In genomic region chr10:73495884-73496674, GRCh38 we compare ENCODE assay signal across 8 cellular contexts. TPM values are rescaled to one million over a fixed set of nuclear protein-coding genes. Genes with fewer than 3 reads are reported as not detected.
DNase-seq lines count a peak whose midpoint lies in the region; ATAC-seq, FAIRE-seq and TF ChIP-seq lines count a peak whose summit lies in the region.

Gene PPP3CB (minus strand): TSS chr10:73496024. CDS start chr10:73495889, 135 bp downstream.

- H3K27ac Mint-ChIP-seq in HFFc6, result peak within 1 kb of the TSS; percentile 93
- peak within 1 kb of the TSS; percentile 93 for H3K27ac Mint-ChIP-seq in activated naive CD4-positive, alpha-beta T cell treated with anti-CD3 and anti-CD28 coated beads, Interleukin-2, amount 50 U/mL, for 24 hours

- TF ChIP-seq CTCF in HFFc6 (IDR thresholded peaks at IDR 0.05) (no peak), NB4 (IDR thresholded peaks at IDR 0.05; ENCODE audit: low read depth, low read length) (no peak), omental fat pad (IDR thresholded peaks at IDR 0.05) (no peak)

- DNase-seq in HFFc6 (peak; percentile 88), NB4 (ENCODE audit: low read depth) (peak; percentile 98), SK-N-DZ (ENCODE audit: low spot score) (peak; percentile 92), glomerular visceral epithelial cell (ENCODE audit: extremely low spot score) (peak; percentile 98), omental fat pad (ENCODE audit: low spot score) (peak; percentile 82)

- no peak for TF ChIP-seq POLR2A in NB4 (IDR thresholded peaks at IDR 0.05; ENCODE audit: extremely low read depth, insufficient read length)

- ATAC-seq in omental fat pad (ENCODE audit: low FRiP score), result peak; percentile 97

- peaks cover 33% of the 10 kb centered on the region for H3K36me3 Mint-ChIP-seq in HFFc6 (ENCODE audit: low read depth)
- peaks cover 6% of the 10 kb centered on the region for H3K36me3 Mint-ChIP-seq in activated naive CD4-positive, alpha-beta T cell treated with anti-CD3 and anti-CD28 coated beads, Interleukin-2, amount 50 U/mL, for 24 hours

- no peaks in the 10 kb centered on the region; the same call in 1 of the 2 replicates for H3K9me3 Mint-ChIP-seq in HFFc6
- no peaks in the 10 kb centered on the region for H3K9me3 Mint-ChIP-seq in activated naive CD4-positive, alpha-beta T cell treated with anti-CD3 and anti-CD28 coated beads, Interleukin-2, amount 50 U/mL, for 24 hours

- H3K4me1 Mint-ChIP-seq in HFFc6 (ENCODE audit: low read depth), result peaks cover 56% of the 10 kb centered on the region
- peaks cover 57% of the 10 kb centered on the region for H3K4me1 Mint-ChIP-seq in activated naive CD4-positive, alpha-beta T cell treated with anti-CD3 and anti-CD28 coated beads, Interleukin-2, amount 50 U/mL, for 24 hours

- H3K27ac ChIP-seq in temporal lobe (ENCODE audit: low read depth, low read length), result peak within 1 kb of the TSS; percentile 89

- peak; percentile 83 for FAIRE-seq in G401.6 (lab: Jason Lieb, UNC)

- peak within 1 kb of the TSS; percentile 92 for H3K4me3 Mint-ChIP-seq in HFFc6
- H3K4me3 Mint-ChIP-seq in activated naive CD4-positive, alpha-beta T cell treated with anti-CD3 and anti-CD28 coated beads, Interleukin-2, amount 50 U/mL, for 24 hours, result peak within 1 kb of the TSS; percentile 95

- H3K27me3 Mint-ChIP-seq in HFFc6 (ENCODE audit: insufficient read depth), result peaks cover 1% of the 10 kb centered on the region; the same call in 1 of the 2 replicates
- H3K27me3 Mint-ChIP-seq in activated naive CD4-positive, alpha-beta T cell treated with anti-CD3 and anti-CD28 coated beads, Interleukin-2, amount 50 U/mL, for 24 hours, result no peaks in the 10 kb centered on the region

- H3K4me3 ChIP-seq in NB4 (ENCODE audit: low read depth, low read length), result peak within 1 kb of the TSS; percentile 87

RNA-seq across cellular contexts. Expression of gene PPP3CB, which starts in this region (rescaled TPM):
- total RNA-seq in HFFc6 (2021; fragmentation: NEBNext Ultra II Directional; extraction: Animal tissue kit (Norgen Biotek cat#: 25700)), result 10 to 100 TPM; 49.7 to 66.4 (median 59.8) TPM
- polyA plus RNA-seq in SK-N-DZ (2014; cell fraction: cytosol; rRNA removed), result 20.1 and 24.3 TPM in 2 replicates
- polyA plus RNA-seq in SK-N-DZ (2014; cell fraction: nucleus; rRNA removed), result 36.7 and 65.4 TPM in 2 replicates
- total RNA-seq in omental fat pad (10 to 100 TPM; 41.1 to 57.7 (median 46.2) TPM), temporal lobe (168 TPM)

Comparison
In these comparisons a context has a peak if more than half of its experiments do, and no peak if none do; other contexts are left out.
1. Peak in every context shown above with its lines: DNase-seq, ATAC-seq, H3K4me3 ChIP-seq and H3K27ac ChIP-seq.